In the genomic region with DNA sequence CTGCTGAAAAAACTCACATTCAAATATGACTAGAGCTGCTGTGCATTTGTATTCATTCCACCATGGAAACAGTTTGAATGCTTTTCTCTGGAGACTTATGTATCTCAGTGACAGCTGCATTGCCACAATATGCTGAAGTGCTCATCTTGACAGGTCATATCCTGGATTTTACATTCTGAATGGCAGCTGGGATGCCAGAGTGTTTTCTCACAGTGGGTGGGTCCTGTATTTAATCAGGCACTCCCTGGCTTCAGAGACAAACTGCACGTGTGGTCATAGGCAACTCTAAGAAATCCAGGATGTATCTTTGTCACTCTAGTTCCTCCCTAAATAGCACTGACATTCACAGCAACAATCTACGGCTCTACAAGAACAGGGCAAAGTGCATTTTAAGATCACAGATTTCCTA, we compare ENCODE assay signal across 8 cellular contexts.
DNase-seq lines count a peak whose midpoint lies in the region; ATAC-seq, FAIRE-seq and TF ChIP-seq lines count a peak whose summit lies in the region.

No MANE protein-coding gene starts in this region.

- POLR2A ChIA-PET in endothelial cell of umbilical vein (lab: Charles Lee), result interaction anchor here (0.5 kb wide), 1 partner anchor 186 kb away, joined by 3 read pairs; no protein-coding TSS in a partner anchor

- H3K36me3 Mint-ChIP-seq in stimulated activated effector memory CD8-positive, alpha-beta T cell treated with anti-CD3 and anti-CD28 coated beads, Interleukin-12 subunit alpha, Interleukin-12 subunit beta, amount 100 ng/mL, for 72 hours, result peaks cover 56% of the 10 kb centered on the region

- H2AFZ ChIP-seq in endothelial cell of umbilical vein (ENCODE audit: low read depth, low read length), result no peak overlapping the region

- DNase-seq in Right ventricle myocardium superior (no peak), right atrium auricular region (ENCODE audit: low spot score) (no peak), NCI-H510A treated with DMSO at 0.1 percent for 48 hours (lab: John Stamatoyannopoulos, UW) (peak; percentile 64), endothelial cell of umbilical vein (ENCODE audit: low read depth, low spot score) (peak; percentile 51), EL (no peak), HAP-1 (ENCODE audit: low spot score in 2 of 2) (no peak)
- no peak for DNase-seq in stimulated activated effector memory CD8-positive, alpha-beta T cell treated with anti-CD3 and anti-CD28 coated beads, Interleukin-12 subunit alpha, Interleukin-12 subunit beta, amount 100 ng/mL, for 72 hours (ENCODE audit: low spot score in 2 of 2)

- H3K36me3 ChIP-seq in right atrium auricular region (no peaks in the 10 kb centered on the region), endothelial cell of umbilical vein (ENCODE audit: control insufficient read depth in 2 of 2, extremely low read depth in 1 of 2, insufficient read depth in 2 of 2, low read length in 2 of 2) (no peaks in the 10 kb centered on the region), HAP-1 (replicated peaks) (no peaks in the 10 kb centered on the region)

- H3K79me2 ChIP-seq in endothelial cell of umbilical vein (ENCODE audit: control insufficient read depth, insufficient read depth, low read length), result no peaks in the 10 kb centered on the region

- TF ChIP-seq CTCF in right atrium auricular region (IDR thresholded peaks at IDR 0.05), result no peak
- TF ChIP-seq CTCF in endothelial cell of umbilical vein (IDR thresholded peaks at IDR 0.05; ENCODE audit: extremely low read depth in 1 of 2, insufficient read depth in 1 of 2, low read depth in 1 of 2, low read length in 2 of 2), result no peak

- intact Hi-C loops in Right ventricle myocardium superior (cut with DNase I), result no loop called here
- intact Hi-C loops in endothelial cell of umbilical vein (cut with micrococcal nuclease), result no loop called here

- peak overlapping the region; percentile 3 for H3K4me2 ChIP-seq in endothelial cell of umbilical vein (ENCODE audit: insufficient read depth, low read length)

- H3K4me1 ChIP-seq in right atrium auricular region, result peaks cover 0 to 17% of the 10 kb centered on the region in 2 donors
- peaks cover 20% of the 10 kb centered on the region for H3K4me1 ChIP-seq in endothelial cell of umbilical vein (ENCODE audit: control insufficient read depth, extremely low read depth, insufficient read depth, low read length)
- H3K4me1 ChIP-seq in HAP-1, result peaks cover 12% of the 10 kb centered on the region

- peaks cover 53% of the 10 kb centered on the region for H3K4me1 Mint-ChIP-seq in stimulated activated effector memory CD8-positive, alpha-beta T cell treated with anti-CD3 and anti-CD28 coated beads, Interleukin-12 subunit alpha, Interleukin-12 subunit beta, amount 100 ng/mL, for 72 hours

- in situ Hi-C loops in HAP-1 (cut with MboI; ENCODE audit: low sequenced_read_pairs), result no loop called here

- no TSS peak for BruUV-seq in endothelial cell of umbilical vein (replicated peaks; lab: Mats Ljungman, UMichigan)

- H3K27ac Mint-ChIP-seq in stimulated activated effector memory CD8-positive, alpha-beta T cell treated with anti-CD3 and anti-CD28 coated beads, Interleukin-12 subunit alpha, Interleukin-12 subunit beta, amount 100 ng/mL, for 72 hours, result peak overlapping the region; percentile 85

- no peak for TF ChIP-seq POLR2A in endothelial cell of umbilical vein (IDR thresholded peaks at IDR 0.05; ENCODE audit: low read depth, low read length)

- H3K9me1 ChIP-seq in endothelial cell of umbilical vein (replicated peaks; ENCODE audit: control insufficient read depth, extremely low read depth, insufficient read depth, low read length), result no peaks in the 10 kb centered on the region

- dilution Hi-C loops in endothelial cell of umbilical vein (cut with MboI; ENCODE audit: extremely low pct_ligation_motif_present, low sequenced_read_pairs), result no loop called here

- FAIRE-seq in endothelial cell of umbilical vein (lab: Jason Lieb, UNC), result peak; percentile 81

- peak overlapping the region; percentile 38 for H3K4me3 Mint-ChIP-seq in stimulated activated effector memory CD8-positive, alpha-beta T cell treated with anti-CD3 and anti-CD28 coated beads, Interleukin-12 subunit alpha, Interleukin-12 subunit beta, amount 100 ng/mL, for 72 hours

- H3K27me3 ChIP-seq in right atrium auricular region (no peaks in the 10 kb centered on the region), endothelial cell of umbilical vein (ENCODE audit: control insufficient read depth in 2 of 2, insufficient read depth in 2 of 2, low read length in 2 of 2) (no peaks in the 10 kb centered on the region), HAP-1 (ENCODE audit: low read depth) (no peaks in the 10 kb centered on the region)

- H3K9me3 ChIP-seq in right atrium auricular region, result no peaks in the 10 kb centered on the region
- H3K9me3 ChIP-seq in endothelial cell of umbilical vein (replicated peaks; ENCODE audit: control insufficient read depth, insufficient read depth, low read length), result no peaks in the 10 kb centered on the region
- H3K9me3 ChIP-seq in HAP-1, result no peaks in the 10 kb centered on the region

- CTCF ChIA-PET in endothelial cell of umbilical vein (lab: Charles Lee), result interaction anchor here (1.2 to 2.1 kb wide), 3 partner anchors 9 to 73 kb away, joined by 7 to 9 read pairs (median 8); no protein-coding TSS in a partner anchor

- H3K4me3 ChIP-seq in right atrium auricular region (peak overlapping the region in 1 of 2 donors; percentile 2), endothelial cell of umbilical vein (replicated peaks in 1 of 3; ENCODE audit: insufficient read depth in 1 of 3, low read depth in 1 of 3, low read length in 3 of 3) (no peak overlapping the region), HAP-1 (no peak overlapping the region)

- ATAC-seq in Right ventricle myocardium superior (ENCODE audit: poor library complexity), result peak; percentile 58
- ATAC-seq in HG03039 (IDR thresholded peaks at IDR 0.05; ENCODE audit: unreplicated experiment), result peak; percentile 8
- ATAC-seq in stimulated activated effector memory CD8-positive, alpha-beta T cell treated with anti-CD3 and anti-CD28 coated beads, Interleukin-12 subunit alpha, Interleukin-12 subunit beta, amount 100 ng/mL, for 72 hours, result peak; percentile 38

- no peaks in the 10 kb centered on the region for H4K20me1 ChIP-seq in endothelial cell of umbilical vein (replicated peaks; ENCODE audit: control insufficient read depth, extremely low read depth, insufficient read depth, low read length)

- no peak overlapping the region for H3K9ac ChIP-seq in endothelial cell of umbilical vein (replicated peaks; ENCODE audit: extremely low read depth, insufficient read depth, low read length)

- H3K27ac ChIP-seq in right atrium auricular region (no peak overlapping the region), endothelial cell of umbilical vein (ENCODE audit: insufficient read depth, low read depth, low read length) (no peak overlapping the region)

- no peaks in the 10 kb centered on the region for H3K9me3 Mint-ChIP-seq in stimulated activated effector memory CD8-positive, alpha-beta T cell treated with anti-CD3 and anti-CD28 coated beads, Interleukin-12 subunit alpha, Interleukin-12 subunit beta, amount 100 ng/mL, for 72 hours

TF ChIP-seq in endothelial cell of umbilical vein, 7 proteins besides CTCF, POLR2A, EP300 and RAD21:
- no peak for TF ChIP-seq POLR2AphosphoS5 (IDR thresholded peaks at IDR 0.05; ENCODE audit: insufficient read depth, low read depth, low read length)
- TF ChIP-seq MYC (IDR thresholded peaks at IDR 0.05; ENCODE audit: low read depth, low read length), result no peak
- TF ChIP-seq JUN (IDR thresholded peaks at IDR 0.05; ENCODE audit: borderline replicate concordance, insufficient read depth, insufficient read length, low read depth), result peak; percentile 22
- TF ChIP-seq GATA2 (IDR thresholded peaks at IDR 0.05; ENCODE audit: insufficient read depth, insufficient read length, low read depth, low read length), result no peak
- TF ChIP-seq, protein P1, sequence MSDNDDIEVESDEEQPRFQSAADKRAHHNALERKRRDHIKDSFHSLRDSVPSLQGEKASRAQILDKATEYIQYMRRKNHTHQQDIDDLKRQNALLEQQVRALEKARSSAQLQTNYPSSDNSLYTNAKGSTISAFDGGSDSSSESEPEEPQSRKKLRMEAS (IDR thresholded peaks at IDR 0.05; ENCODE audit: insufficient read depth, insufficient read length), result peak; percentile 20
- TF ChIP-seq FOS (IDR thresholded peaks at IDR 0.05; ENCODE audit: borderline replicate concordance, insufficient read depth, low read length), result peak; percentile 42

Comparison
In these comparisons a context has a peak if more than half of its experiments do, and no peak if none do; other contexts are left out.
1. ATAC-seq: peak in every context shown above with its lines; median percentile 58 in Right ventricle myocardium superior; 38 in stimulated activated effector memory CD8-positive, alpha-beta T cell treated with anti-CD3 and anti-CD28 coated beads, Interleukin-12 subunit alpha, Interleukin-12 subunit beta, amount 100 ng/mL, for 72 hours; 8 in HG03039.
2. DNase-seq: peak in NCI-H510A treated with DMSO at 0.1 percent for 48 hours (single experiment) and endothelial cell of umbilical vein (single experiment); none in Right ventricle myocardium superior (single experiment), right atrium auricular region (single experiment), stimulated activated effector memory CD8-positive, alpha-beta T cell treated with anti-CD3 and anti-CD28 coated beads, Interleukin-12 subunit alpha, Interleukin-12 subunit beta, amount 100 ng/mL, for 72 hours (0 of 2), EL (single experiment) and HAP-1 (0 of 2).